ENCODE assay signal across 1 cellular context in genomic region chr10:99450624-99451498, GRCh38.
TF ChIP-seq lines count a peak whose summit lies in the region.

No MANE protein-coding gene starts in this region.

TF ChIP-seq in HepG2, 621 proteins besides CTCF, POLR2A, EP300 and RAD21 (continued from another document):
- peak; percentile 59; the same call in 1 of the 2 replicates for TF ChIP-seq AHDC1 (CRISPR knock-in tag; IDR thresholded peaks at IDR 0.05; ENCODE audit: borderline replicate concordance)
- TF ChIP-seq CBX2 (IDR thresholded peaks at IDR 0.05; ENCODE audit: low read depth, low read length) = no peak
- no peak for TF ChIP-seq CBX2 (CRISPR knock-in tag; IDR thresholded peaks at IDR 0.05; ENCODE audit: low read depth)
- peak; percentile 49; the same call in 1 of the 2 replicates for TF ChIP-seq ZNF609 (CRISPR knock-in tag; IDR thresholded peaks at IDR 0.05; ENCODE audit: borderline replicate concordance)
- peak; percentile 66 for TF ChIP-seq SAP130 (CRISPR knock-in tag; IDR thresholded peaks at IDR 0.05; ENCODE audit: low read depth)
- no peak for TF ChIP-seq SMAD3 (CRISPR knock-in tag; IDR thresholded peaks at IDR 0.05)
- TF ChIP-seq ZBED4 (CRISPR knock-in tag; IDR thresholded peaks at IDR 0.05; ENCODE audit: borderline replicate concordance) = no peak
- TF ChIP-seq ZNF652 (CRISPR knock-in tag; IDR thresholded peaks at IDR 0.05; ENCODE audit: borderline replicate concordance, low read depth) = peak; percentile 96
- TF ChIP-seq ZSCAN9 (CRISPR knock-in tag; IDR thresholded peaks at IDR 0.05; ENCODE audit: borderline replicate concordance) = no peak
- TF ChIP-seq PATZ1 (CRISPR knock-in tag; IDR thresholded peaks at IDR 0.05) = peak; percentile 70
- no peak for TF ChIP-seq ZNF383 (CRISPR knock-in tag; IDR thresholded peaks at IDR 0.05; ENCODE audit: borderline replicate concordance)
- TF ChIP-seq SP5 (CRISPR knock-in tag; IDR thresholded peaks at IDR 0.05; ENCODE audit: borderline replicate concordance, low read depth) = no peak
- TF ChIP-seq TFAP4 (IDR thresholded peaks at IDR 0.05; ENCODE audit: borderline replicate concordance, low read depth) = peak; percentile 28; the same call in 1 of the 2 replicates
